ENCODE assay signal across 26 cellular contexts in genomic region chr4:84915396-84915780, GRCh38. TPM values are rescaled to one million over a fixed set of nuclear protein-coding genes. Genes with fewer than 3 reads are reported as not detected.
DNase-seq lines count a peak whose midpoint lies in the region; ATAC-seq, FAIRE-seq and TF ChIP-seq lines count a peak whose summit lies in the region.
"Had no signal": no experiment of that assay in that cellular context is flagged by ENCODE, and none has a peak within 500 bp of the region (broad histone marks: within the 10 kb centered on the region; RNA-seq: fewer than 3 reads in every experiment).

No MANE protein-coding gene starts in this region.

- no TSS peak for BruUV-seq in endothelial cell of umbilical vein (replicated peaks; lab: Mats Ljungman, UMichigan)

- H3K27me3 ChIP-seq in ACC112 (ENCODE audit: insufficient read depth, low read length) (no peaks in the 10 kb centered on the region), RWPE2 (ENCODE audit: insufficient read depth, poor library complexity, severe bottlenecking) (no peaks in the 10 kb centered on the region), endothelial cell of umbilical vein (ENCODE audit: control insufficient read depth in 2 of 2, insufficient read depth in 2 of 2, low read length in 2 of 2) (no peaks in the 10 kb centered on the region), neutrophil (no peaks in the 10 kb centered on the region)
- H3K27me3 ChIP-seq: body of pancreas, esophagus muscularis mucosa, heart right ventricle, transverse colon had no signal

- peaks cover 9% of the 10 kb centered on the region for H4K20me1 ChIP-seq in endothelial cell of umbilical vein (replicated peaks; ENCODE audit: control insufficient read depth, extremely low read depth, insufficient read depth, low read length)

- H3K4me2 ChIP-seq in endothelial cell of umbilical vein (ENCODE audit: insufficient read depth, low read length), result no peak overlapping the region

- DNase-seq in RWPE2 (ENCODE audit: low spot score) (no peak), endothelial cell of umbilical vein (ENCODE audit: low read depth, low spot score) (peak; percentile 21), HK-2 (ENCODE audit: unreplicated experiment) (no peak), GM19239 (ENCODE audit: insufficient read length, low spot score) (no peak), NCI-H526 treated with DMSO at 0.1 percent for 48 hours (lab: John Stamatoyannopoulos, UW) (no peak)
- no peak for DNase-seq in activated CD4-positive, alpha-beta T cell treated with anti-CD3 and anti-CD28 coated beads, Interleukin-2, amount 10 ng/mL, durations not matched to agents 7 days and 5 days
- DNase-seq: activated CD4-positive, alpha-beta T cell treated with anti-CD3 and anti-CD28 coated beads for 48 hours; activated naive CD4-positive, alpha-beta T cell; body of pancreas; CD8-positive, alpha-beta T cell; DMS79 treated with DMSO at 0.1 percent for 48 hours; heart right ventricle; immature natural killer cell; mammary epithelial cell; NCI-H1694 treated with DMSO at 0.1 percent for 48 hours; NCI-H226; psoas muscle; stimulated activated CD4-positive, alpha-beta T cell treated with anti-CD3 and anti-CD28 coated beads, Interleukin-12 subunit alpha, Interleukin-12 subunit beta, amount 100 ng/mL, for 4 hours; transverse colon had no signal

- 0 out of 2 replicates have a peak overlapping the region, but pooled peaks have one; percentile 2 for H3K27ac ChIP-seq in ACC112 (ENCODE audit: low read depth, low read length)
- peak overlapping the region; percentile 2 for H3K27ac ChIP-seq in RWPE2 (ENCODE audit: poor library complexity, severe bottlenecking)
- no peak overlapping the region for H3K27ac ChIP-seq in endothelial cell of umbilical vein (ENCODE audit: insufficient read depth, low read depth, low read length)
- peak overlapping the region; percentile 73 for H3K27ac ChIP-seq in neutrophil
- H3K27ac ChIP-seq: esophagus muscularis mucosa, psoas muscle, transverse colon had no signal

- no peaks in the 10 kb centered on the region for H3K9me1 ChIP-seq in endothelial cell of umbilical vein (replicated peaks; ENCODE audit: control insufficient read depth, extremely low read depth, insufficient read depth, low read length)

- H3K4me1 Mint-ChIP-seq in activated CD4-positive, alpha-beta T cell treated with anti-CD3 and anti-CD28 coated beads, Interleukin-2, amount 10 ng/mL, durations not matched to agents 7 days and 5 days, result no peaks in the 10 kb centered on the region
- H3K4me1 Mint-ChIP-seq: immature natural killer cell; stimulated activated effector memory CD8-positive, alpha-beta T cell treated with anti-CD3 and anti-CD28 coated beads, Interleukin-12 subunit alpha, Interleukin-12 subunit beta, amount 100 ng/mL, for 72 hours had no signal

- no peak overlapping the region for H3K4me3 ChIP-seq in ACC112 (ENCODE audit: low read depth, low read length)
- no peak overlapping the region for H3K4me3 ChIP-seq in RWPE2 (ENCODE audit: severe bottlenecking)
- H3K4me3 ChIP-seq in endothelial cell of umbilical vein (replicated peaks in 1 of 3; ENCODE audit: insufficient read depth in 1 of 3, low read depth in 1 of 3, low read length in 3 of 3), result no peak overlapping the region
- peak overlapping the region in 1 of 2 experiments; percentile 16 for H3K4me3 ChIP-seq in neutrophil (ENCODE audit: low read depth in 1 of 2, low read length in 1 of 2)
- H3K4me3 ChIP-seq: body of pancreas, esophagus muscularis mucosa, heart right ventricle, psoas muscle, transverse colon had no signal

- no peak overlapping the region for H3K27ac Mint-ChIP-seq in activated CD4-positive, alpha-beta T cell treated with anti-CD3 and anti-CD28 coated beads, Interleukin-2, amount 10 ng/mL, durations not matched to agents 7 days and 5 days
- H3K27ac Mint-ChIP-seq: CD8-positive, alpha-beta T cell; immature natural killer cell; natural killer cell treated with Interleukin-12 subunit alpha and Interleukin-12 subunit beta and Interleukin-15 and Interleukin-18, amount 100 ng/mL, for 72 hours; stimulated activated effector memory CD8-positive, alpha-beta T cell treated with anti-CD3 and anti-CD28 coated beads, Interleukin-12 subunit alpha, Interleukin-12 subunit beta, amount 100 ng/mL, for 72 hours had no signal

- POLR2A ChIA-PET in endothelial cell of umbilical vein (lab: Charles Lee), result no interaction called here
- POLR2A ChIA-PET in activated CD4-positive, alpha-beta T cell treated with anti-CD3 and anti-CD28 coated beads, Interleukin-2, amount 10 ng/mL, durations not matched to agents 7 days and 5 days (lab: Charles Lee), result no interaction called here

- CTCF ChIA-PET in endothelial cell of umbilical vein (lab: Charles Lee), result interaction anchor here (0.9 to 2.7 kb wide), 4 partner anchors 10 to 64 kb away, joined by 3 to 11 read pairs (median 3); no protein-coding TSS in a partner anchor
- CTCF ChIA-PET in activated CD4-positive, alpha-beta T cell treated with anti-CD3 and anti-CD28 coated beads, Interleukin-2, amount 10 ng/mL, durations not matched to agents 7 days and 5 days (lab: Charles Lee), result no interaction called here

- H3K4me3 Mint-ChIP-seq in activated CD4-positive, alpha-beta T cell treated with anti-CD3 and anti-CD28 coated beads, Interleukin-2, amount 10 ng/mL, durations not matched to agents 7 days and 5 days, result no peak overlapping the region
- H3K4me3 Mint-ChIP-seq: CD8-positive, alpha-beta T cell; immature natural killer cell; natural killer cell treated with Interleukin-12 subunit alpha and Interleukin-12 subunit beta and Interleukin-15 and Interleukin-18, amount 100 ng/mL, for 72 hours; stimulated activated effector memory CD8-positive, alpha-beta T cell treated with anti-CD3 and anti-CD28 coated beads, Interleukin-12 subunit alpha, Interleukin-12 subunit beta, amount 100 ng/mL, for 72 hours had no signal

- no peak for TF ChIP-seq CTCF in RWPE2 (IDR thresholded peaks at IDR 0.05; ENCODE audit: poor library complexity, severe bottlenecking)
- no peak for TF ChIP-seq CTCF in endothelial cell of umbilical vein (IDR thresholded peaks at IDR 0.05; ENCODE audit: extremely low read depth in 1 of 2, insufficient read depth in 1 of 2, low read depth in 1 of 2, low read length in 2 of 2)
- no peak for TF ChIP-seq CTCF in neutrophil (IDR thresholded peaks at IDR 0.05)

- H3K9ac ChIP-seq in endothelial cell of umbilical vein (replicated peaks; ENCODE audit: extremely low read depth, insufficient read depth, low read length), result no peak overlapping the region

- H3K4me1 ChIP-seq in ACC112 (ENCODE audit: control insufficient read depth, insufficient read depth, low read length, unreplicated experiment) (peaks cover 35% of the 10 kb centered on the region), RWPE2 (ENCODE audit: insufficient read depth, poor library complexity, severe bottlenecking) (peaks cover 28% of the 10 kb centered on the region), endothelial cell of umbilical vein (ENCODE audit: control insufficient read depth, extremely low read depth, insufficient read depth, low read length) (peaks cover 36% of the 10 kb centered on the region), neutrophil (ENCODE audit: control insufficient read depth in 1 of 2, insufficient read depth in 1 of 2, low read depth in 1 of 2, low read length in 1 of 2) (peaks cover 54 to 60% of the 10 kb centered on the region in 2 experiments)

- H3K36me3 Mint-ChIP-seq in activated CD4-positive, alpha-beta T cell treated with anti-CD3 and anti-CD28 coated beads, Interleukin-2, amount 10 ng/mL, durations not matched to agents 7 days and 5 days (ENCODE audit: low read depth), result no peaks in the 10 kb centered on the region
- H3K36me3 Mint-ChIP-seq: CD8-positive, alpha-beta T cell; immature natural killer cell; natural killer cell treated with Interleukin-12 subunit alpha and Interleukin-12 subunit beta and Interleukin-15 and Interleukin-18, amount 100 ng/mL, for 72 hours; stimulated activated effector memory CD8-positive, alpha-beta T cell treated with anti-CD3 and anti-CD28 coated beads, Interleukin-12 subunit alpha, Interleukin-12 subunit beta, amount 100 ng/mL, for 72 hours had no signal

- intact Hi-C loops in endothelial cell of umbilical vein (cut with micrococcal nuclease), result loop anchor here (5.0 kb wide), 1 partner anchor 52 kb away; the partner anchor contains the start of gene WDFY3

- H3K36me3 ChIP-seq in ACC112 (ENCODE audit: insufficient read depth, low read length) (peaks cover 23% of the 10 kb centered on the region), RWPE2 (ENCODE audit: low read depth) (peaks cover 13% of the 10 kb centered on the region), endothelial cell of umbilical vein (ENCODE audit: control insufficient read depth in 2 of 2, extremely low read depth in 1 of 2, insufficient read depth in 2 of 2, low read length in 2 of 2) (peaks cover 0 to 4% of the 10 kb centered on the region in 2 experiments), neutrophil (peaks cover 7% of the 10 kb centered on the region)
- H3K36me3 ChIP-seq: transverse colon had no signal

- H3K9me3 ChIP-seq in RWPE2 (ENCODE audit: severe bottlenecking), result no peaks in the 10 kb centered on the region
- no peaks in the 10 kb centered on the region for H3K9me3 ChIP-seq in endothelial cell of umbilical vein (replicated peaks; ENCODE audit: control insufficient read depth, insufficient read depth, low read length)
- H3K9me3 ChIP-seq in neutrophil, result no peaks in the 10 kb centered on the region
- H3K9me3 ChIP-seq: body of pancreas, esophagus muscularis mucosa, heart right ventricle, psoas muscle, transverse colon had no signal

- no peak overlapping the region for H2AFZ ChIP-seq in ACC112 (ENCODE audit: low read length, unreplicated experiment)
- no peak overlapping the region for H2AFZ ChIP-seq in endothelial cell of umbilical vein (ENCODE audit: low read depth, low read length)

- ATAC-seq in RWPE2 (ENCODE audit: low read depth), result no peak
- ATAC-seq: body of pancreas; CD8-positive, alpha-beta T cell; natural killer cell treated with Interleukin-12 subunit alpha and Interleukin-12 subunit beta and Interleukin-15 and Interleukin-18, amount 100 ng/mL, for 72 hours; stimulated activated effector memory CD8-positive, alpha-beta T cell treated with anti-CD3 and anti-CD28 coated beads, Interleukin-12 subunit alpha, Interleukin-12 subunit beta, amount 100 ng/mL, for 72 hours had no signal

- dilution Hi-C loops in endothelial cell of umbilical vein (cut with MboI; ENCODE audit: extremely low pct_ligation_motif_present, low sequenced_read_pairs), result no loop called here

- H3K79me2 ChIP-seq in ACC112 (ENCODE audit: control insufficient read depth, insufficient read depth, low read length, unreplicated experiment), result peaks cover 58% of the 10 kb centered on the region
- peaks cover 67% of the 10 kb centered on the region for H3K79me2 ChIP-seq in endothelial cell of umbilical vein (ENCODE audit: control insufficient read depth, insufficient read depth, low read length)

- no peak for TF ChIP-seq POLR2A in endothelial cell of umbilical vein (IDR thresholded peaks at IDR 0.05; ENCODE audit: low read depth, low read length)

- FAIRE-seq in endothelial cell of umbilical vein (lab: Jason Lieb, UNC) (no peak), GM19239 (lab: Jason Lieb, UNC) (no peak)
- FAIRE-seq: GM18507, TTC549 had no signal

- H3K9me3 Mint-ChIP-seq in activated CD4-positive, alpha-beta T cell treated with anti-CD3 and anti-CD28 coated beads, Interleukin-2, amount 10 ng/mL, durations not matched to agents 7 days and 5 days, result no peaks in the 10 kb centered on the region
- H3K9me3 Mint-ChIP-seq: CD8-positive, alpha-beta T cell; natural killer cell treated with Interleukin-12 subunit alpha and Interleukin-12 subunit beta and Interleukin-15 and Interleukin-18, amount 100 ng/mL, for 72 hours; stimulated activated effector memory CD8-positive, alpha-beta T cell treated with anti-CD3 and anti-CD28 coated beads, Interleukin-12 subunit alpha, Interleukin-12 subunit beta, amount 100 ng/mL, for 72 hours had no signal

- no peaks in the 10 kb centered on the region for H3K27me3 Mint-ChIP-seq in activated CD4-positive, alpha-beta T cell treated with anti-CD3 and anti-CD28 coated beads, Interleukin-2, amount 10 ng/mL, durations not matched to agents 7 days and 5 days
- H3K27me3 Mint-ChIP-seq: natural killer cell treated with Interleukin-12 subunit alpha and Interleukin-12 subunit beta and Interleukin-15 and Interleukin-18, amount 100 ng/mL, for 72 hours had no signal

RNA-seq across cellular contexts. Expression of gene WDFY3, which starts 51.1 kb away (rescaled TPM):
- total RNA-seq in endothelial cell of umbilical vein, result 89.7 and 113 TPM in 2 replicates
- 37.0 and 42.7 TPM in 2 replicates for polyA plus RNA-seq in endothelial cell of umbilical vein
- 28.1 and 28.7 TPM in 2 replicates for polyA plus RNA-seq in endothelial cell of umbilical vein (2011; cell fraction: cytosol; rRNA removed)
- 114 and 125 TPM in 2 replicates for polyA plus RNA-seq in endothelial cell of umbilical vein (2011; cell fraction: nucleus; rRNA removed)
- polyA plus RNA-seq in endothelial cell of umbilical vein (2012), result 34.4 and 54.7 TPM in 2 replicates
- 304 and 350 TPM in 2 replicates for polyA minus RNA-seq in endothelial cell of umbilical vein
- polyA minus RNA-seq in endothelial cell of umbilical vein (2011; cell fraction: cytosol; rRNA and poly(A)+ RNA removed), result 17.5 TPM
- polyA minus RNA-seq in endothelial cell of umbilical vein (2011; cell fraction: nucleus; rRNA and poly(A)+ RNA removed), result 694 and 1,077 TPM in 2 replicates
- total RNA-seq in activated CD4-positive, alpha-beta T cell treated with anti-CD3 and anti-CD28 coated beads, Interleukin-2, amount 10 ng/mL, durations not matched to agents 7 days and 5 days, result under 1 TPM; 0.62 to 0.89 TPM
- total RNA-seq: CD8-positive, alpha-beta T cell had no signal

Comparison
In these comparisons a context has a peak if more than half of its experiments do, and no peak if none do; other contexts are left out.
1. RNA of gene WDFY3, which starts 51.1 kb away (total RNA-seq): 89.7 to 113 TPM in endothelial cell of umbilical vein; 0.62 to 0.89 TPM in activated CD4-positive, alpha-beta T cell treated with anti-CD3 and anti-CD28 coated beads, Interleukin-2, amount 10 ng/mL, durations not matched to agents 7 days and 5 days; every median in the first group is over 10 times any median in the second.